Comparison of ENCODE assay signal across 8 cellular contexts in the genomic region with DNA sequence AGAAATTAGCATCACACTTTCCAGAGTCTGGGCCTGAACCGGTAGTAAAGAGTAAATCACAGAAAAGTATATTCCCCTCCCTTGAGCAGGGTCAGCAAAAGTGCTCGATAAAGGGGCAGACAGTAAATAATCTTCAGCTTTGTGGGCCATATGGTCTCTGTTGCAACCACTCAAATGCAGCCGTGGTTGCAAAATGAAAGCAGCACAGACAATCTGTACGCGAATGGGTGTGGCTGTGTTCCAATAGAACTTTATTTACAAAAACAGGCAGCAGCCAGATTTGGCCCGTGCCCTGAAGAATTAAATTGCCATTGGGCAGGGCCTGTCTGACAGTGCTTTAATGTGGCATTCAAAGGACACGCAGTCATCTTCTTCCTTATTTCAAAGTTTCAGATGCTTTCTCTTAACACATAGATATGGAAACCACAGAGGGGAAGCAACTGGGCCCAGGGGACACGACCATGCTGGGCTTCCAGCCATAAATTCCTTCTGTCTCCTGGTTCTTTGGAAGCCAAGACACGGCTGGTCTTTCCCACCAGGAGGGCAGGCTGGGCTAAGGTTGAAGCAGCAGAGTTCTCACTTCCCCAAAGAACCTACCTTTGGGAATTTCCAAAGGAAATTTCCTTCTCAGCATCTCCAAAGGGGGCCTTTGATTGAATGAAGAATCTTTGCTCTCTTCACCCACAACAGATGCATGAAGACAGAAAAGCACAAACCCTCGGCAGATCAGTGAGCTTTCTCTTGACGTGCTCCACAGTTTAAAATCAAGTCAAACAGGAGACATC.
DNase-seq lines count a peak whose midpoint lies in the region; ATAC-seq and TF ChIP-seq lines count a peak whose summit lies in the region.

No MANE protein-coding gene starts in this region.

- DNase-seq in BJ (ENCODE audit: low read depth): peak; percentile 54
- DNase-seq in SIG-M5 (lab: John Stamatoyannopoulos, UW): peak; percentile 33
- DNase-seq in esophagus muscularis mucosa (ENCODE audit: extremely low spot score): no peak
- peak; percentile 76 for DNase-seq in prostate gland (ENCODE audit: low spot score)
- DNase-seq in ACHN: no peak
- no peak for DNase-seq in activated CD8-positive, alpha-beta memory T cell treated with anti-CD3 and anti-CD28 coated beads, Interleukin-2, amount 50 U/mL, for 4 hours

- in situ Hi-C loops in ACHN (cut with HindIII; ENCODE audit: low pct_ligation_motif_present, low pct_unique_long_range_greater_than_20kb, low sequenced_read_pairs): no loop called here

- no peak overlapping the region for H3K4me3 ChIP-seq in BJ (ENCODE audit: low read depth, low read length)
- H3K4me3 ChIP-seq in HEK293 (ENCODE audit: low read depth, low read length): no peak overlapping the region
- H3K4me3 ChIP-seq in esophagus muscularis mucosa: peak overlapping the region in 1 of 4 donors; percentile 7
- H3K4me3 ChIP-seq in prostate gland: no peak overlapping the region

- intact Hi-C loops in esophagus muscularis mucosa (cut with DNase I): no loop called here
- intact Hi-C loops in prostate gland (cut with DNase I): loop anchor here (5.0 to 10.0 kb wide), 4 partner anchors 42 to 550 kb away; a partner anchor contains a TSS

- TF ChIP-seq CTCF in BJ (IDR thresholded peaks at IDR 0.05; ENCODE audit: insufficient read depth, low read depth, low read length) (no peak), HEK293 (tag by site-specific recombination; IDR thresholded peaks at IDR 0.05) (no peak), esophagus muscularis mucosa (IDR thresholded peaks at IDR 0.05) (no peak), prostate gland (IDR thresholded peaks at IDR 0.05) (no peak)

- CTCF ChIA-PET in BJ (lab: Yijun Ruan, JAX) (interaction anchor here (1.5 kb wide), 1 partner anchor 120 kb away, joined by 3 read pairs; no protein-coding TSS in a partner anchor), HEK293 (lab: Yijun Ruan, JAX) (interaction anchor here (0.7 kb wide), 1 partner anchor 319 kb away, joined by 3 read pairs; no protein-coding TSS in a partner anchor)

- 42% methylated on average over 10 of the region's 11 CpGs for WGBS in esophagus muscularis mucosa
- WGBS in prostate gland: 21% methylated on average over 11 of the region's 11 CpGs

- H3K9me3 ChIP-seq in HEK293 (ENCODE audit: control insufficient read depth, insufficient read depth, low read depth, low read length): no peaks in the 10 kb centered on the region
- H3K9me3 ChIP-seq in esophagus muscularis mucosa: no peaks in the 10 kb centered on the region
- H3K9me3 ChIP-seq in prostate gland: no peaks in the 10 kb centered on the region

- no peak for TF ChIP-seq EP300 in esophagus muscularis mucosa (IDR thresholded peaks at IDR 0.05)

- H3K4me1 ChIP-seq in HEK293 (ENCODE audit: control insufficient read depth, insufficient read depth, low read length) (peaks cover 12% of the 10 kb centered on the region; the same call in 1 of the 2 replicates), esophagus muscularis mucosa (peaks cover 42 to 61% (median 56%) of the 10 kb centered on the region in 4 donors), prostate gland (replicated peaks) (peaks cover 10% of the 10 kb centered on the region)

- H3K36me3 ChIP-seq in BJ (ENCODE audit: control insufficient read depth, insufficient read depth, low read length) (no peaks in the 10 kb centered on the region), HEK293 (ENCODE audit: control insufficient read depth in 2 of 2, insufficient read depth in 1 of 2, low read length in 2 of 2) (no peaks in the 10 kb centered on the region), esophagus muscularis mucosa (no peaks in the 10 kb centered on the region), prostate gland (no peaks in the 10 kb centered on the region)

- no peak for TF ChIP-seq POLR2A in esophagus muscularis mucosa (IDR thresholded peaks at IDR 0.05; ENCODE audit: low read depth)
- no peak for TF ChIP-seq POLR2A in prostate gland (IDR thresholded peaks at IDR 0.05)

- H3K27ac ChIP-seq in HEK293 (ENCODE audit: extremely low read depth, low read depth, low read length) (peak overlapping the region; percentile 35; the same call in 1 of the 2 replicates), esophagus muscularis mucosa (replicated peaks in 1 of 4) (peak overlapping the region; percentile 20 to 59 (median 46)), prostate gland (peak overlapping the region; percentile 9 to 51)

- no peaks in the 10 kb centered on the region; the same call in none of the 2 replicates for H3K27me3 ChIP-seq in BJ (ENCODE audit: control insufficient read depth, insufficient read depth, low read length)
- no peaks in the 10 kb centered on the region for H3K27me3 ChIP-seq in esophagus muscularis mucosa
- no peaks in the 10 kb centered on the region for H3K27me3 ChIP-seq in prostate gland (replicated peaks; ENCODE audit: insufficient read depth)

- POLR2A ChIA-PET in BJ (lab: Charles Lee) (interaction anchor here (0.6 to 1.1 kb wide), 2 partner anchors 14 to 319 kb away, joined by 3 to 4 read pairs; no protein-coding TSS in a partner anchor), HEK293 (lab: Yijun Ruan, JAX) (no interaction called here)

- no peak for ATAC-seq in HG03521 (IDR thresholded peaks at IDR 0.05; ENCODE audit: unreplicated experiment)

TF ChIP-seq in HEK293, 187 proteins besides CTCF, POLR2A, EP300 and RAD21:
- TF ChIP-seq, protein P1, sequence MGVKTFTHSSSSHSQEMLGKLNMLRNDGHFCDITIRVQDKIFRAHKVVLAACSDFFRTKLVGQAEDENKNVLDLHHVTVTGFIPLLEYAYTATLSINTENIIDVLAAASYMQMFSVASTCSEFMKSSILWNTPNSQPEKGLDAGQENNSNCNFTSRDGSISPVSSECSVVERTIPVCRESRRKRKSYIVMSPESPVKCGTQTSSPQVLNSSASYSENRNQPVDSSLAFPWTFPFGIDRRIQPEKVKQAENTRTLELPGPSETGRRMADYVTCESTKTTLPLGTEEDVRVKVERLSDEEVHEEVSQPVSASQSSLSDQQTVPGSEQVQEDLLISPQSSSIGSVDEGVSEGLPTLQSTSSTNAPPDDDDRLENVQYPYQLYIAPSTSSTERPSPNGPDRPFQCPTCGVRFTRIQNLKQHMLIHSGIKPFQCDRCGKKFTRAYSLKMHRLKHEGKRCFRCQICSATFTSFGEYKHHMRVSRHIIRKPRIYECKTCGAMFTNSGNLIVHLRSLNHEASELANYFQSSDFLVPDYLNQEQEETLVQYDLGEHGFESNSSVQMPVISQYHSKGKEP (tag by site-specific recombination; IDR thresholded peaks at IDR 0.05): peak; percentile 87
- TF ChIP-seq KLF9 (tag by site-specific recombination; IDR thresholded peaks at IDR 0.05; ENCODE audit: low read depth): peak; percentile 63; the same call in 1 of the 2 replicates
- peak; percentile 35 for TF ChIP-seq KLF1 (tag by site-specific recombination; IDR thresholded peaks at IDR 0.05)
- TF ChIP-seq, protein P2, sequence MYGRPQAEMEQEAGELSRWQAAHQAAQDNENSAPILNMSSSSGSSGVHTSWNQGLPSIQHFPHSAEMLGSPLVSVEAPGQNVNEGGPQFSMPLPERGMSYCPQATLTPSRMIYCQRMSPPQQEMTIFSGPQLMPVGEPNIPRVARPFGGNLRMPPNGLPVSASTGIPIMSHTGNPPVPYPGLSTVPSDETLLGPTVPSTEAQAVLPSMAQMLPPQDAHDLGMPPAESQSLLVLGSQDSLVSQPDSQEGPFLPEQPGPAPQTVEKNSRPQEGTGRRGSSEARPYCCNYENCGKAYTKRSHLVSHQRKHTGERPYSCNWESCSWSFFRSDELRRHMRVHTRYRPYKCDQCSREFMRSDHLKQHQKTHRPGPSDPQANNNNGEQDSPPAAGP (tag by site-specific recombination; IDR thresholded peaks at IDR 0.05): no peak
- TF ChIP-seq, protein P3, sequence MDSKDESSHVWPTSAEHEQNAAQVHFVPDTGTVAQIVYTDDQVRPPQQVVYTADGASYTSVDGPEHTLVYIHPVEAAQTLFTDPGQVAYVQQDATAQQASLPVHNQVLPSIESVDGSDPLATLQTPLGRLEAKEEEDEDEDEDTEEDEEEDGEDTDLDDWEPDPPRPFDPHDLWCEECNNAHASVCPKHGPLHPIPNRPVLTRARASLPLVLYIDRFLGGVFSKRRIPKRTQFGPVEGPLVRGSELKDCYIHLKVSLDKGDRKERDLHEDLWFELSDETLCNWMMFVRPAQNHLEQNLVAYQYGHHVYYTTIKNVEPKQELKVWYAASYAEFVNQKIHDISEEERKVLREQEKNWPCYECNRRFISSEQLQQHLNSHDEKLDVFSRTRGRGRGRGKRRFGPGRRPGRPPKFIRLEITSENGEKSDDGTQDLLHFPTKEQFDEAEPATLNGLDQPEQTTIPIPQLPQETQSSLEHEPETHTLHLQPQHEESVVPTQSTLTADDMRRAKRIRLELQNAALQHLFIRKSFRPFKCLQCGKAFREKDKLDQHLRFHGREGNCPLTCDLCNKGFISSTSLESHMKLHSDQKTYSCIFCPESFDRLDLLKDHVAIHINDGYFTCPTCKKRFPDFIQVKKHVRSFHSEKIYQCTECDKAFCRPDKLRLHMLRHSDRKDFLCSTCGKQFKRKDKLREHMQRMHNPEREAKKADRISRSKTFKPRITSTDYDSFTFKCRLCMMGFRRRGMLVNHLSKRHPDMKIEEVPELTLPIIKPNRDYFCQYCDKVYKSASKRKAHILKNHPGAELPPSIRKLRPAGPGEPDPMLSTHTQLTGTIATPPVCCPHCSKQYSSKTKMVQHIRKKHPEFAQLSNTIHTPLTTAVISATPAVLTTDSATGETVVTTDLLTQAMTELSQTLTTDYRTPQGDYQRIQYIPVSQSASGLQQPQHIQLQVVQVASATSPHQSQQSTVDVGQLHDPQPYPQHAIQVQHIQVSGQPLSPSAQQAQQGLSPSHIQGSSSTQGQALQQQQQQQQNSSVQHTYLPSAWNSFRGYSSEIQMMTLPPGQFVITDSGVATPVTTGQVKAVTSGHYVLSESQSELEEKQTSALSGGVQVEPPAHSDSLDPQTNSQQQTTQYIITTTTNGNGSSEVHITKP (tag by site-specific recombination; IDR thresholded peaks at IDR 0.05): peak; percentile 38; the same call in 1 of the 2 replicates
- TF ChIP-seq ZNF658 (tag by site-specific recombination; IDR thresholded peaks at IDR 0.05): no peak
- peak; percentile 55; the same call in 1 of the 2 replicates for TF ChIP-seq ZNF548 (tag by site-specific recombination; IDR thresholded peaks at IDR 0.05)
- TF ChIP-seq ZIC2 (tag by site-specific recombination; IDR thresholded peaks at IDR 0.05): peak; percentile 42; the same call in 1 of the 2 replicates

Comparison
In these comparisons a context has a peak if more than half of its experiments do, and no peak if none do; other contexts are left out.
1. DNase-seq: peak in BJ (single experiment), SIG-M5 (single experiment) and prostate gland (single experiment); none in esophagus muscularis mucosa (single experiment), ACHN (single experiment) and activated CD8-positive, alpha-beta memory T cell treated with anti-CD3 and anti-CD28 coated beads, Interleukin-2, amount 50 U/mL, for 4 hours (single experiment).
2. Peak in every context shown above with its lines, with median percentiles within 50 percentile points of each other: H3K27ac ChIP-seq.